Comparison of ENCODE assay signal across 1 cellular context in the genomic region with DNA sequence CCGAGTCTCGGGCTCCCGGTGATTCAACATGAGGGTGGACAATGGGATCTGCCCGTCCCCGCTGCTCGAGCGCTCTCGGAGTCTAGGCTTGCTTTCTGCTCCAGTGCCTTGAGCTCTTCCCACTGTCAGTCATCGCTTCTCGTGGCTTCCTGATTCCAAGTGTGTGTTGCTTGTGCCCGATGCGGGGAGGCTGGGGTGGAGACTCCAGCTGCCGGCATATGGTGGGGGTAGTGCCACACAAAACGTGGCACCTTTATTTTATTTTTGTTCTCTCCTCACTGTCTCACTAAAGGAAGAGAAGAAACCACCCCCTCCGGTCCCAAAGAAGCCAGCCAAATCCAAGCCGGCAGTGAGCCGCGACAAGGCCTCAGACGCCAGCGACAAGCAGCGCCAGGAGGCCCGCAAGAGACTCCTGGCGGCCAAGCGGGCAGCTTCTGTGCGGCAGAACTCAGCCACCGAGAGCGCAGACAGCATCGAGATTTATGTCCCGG.
TF ChIP-seq lines count a peak whose summit lies in the region.

No MANE protein-coding gene starts in this region.

TF ChIP-seq in HepG2, 621 proteins besides CTCF, POLR2A, EP300 and RAD21:
- TF ChIP-seq RBM22 (optimal IDR thresholded peaks at IDR 0.05; ENCODE audit: low read length) (peak; percentile 87), ZNF256 (CRISPR knock-in tag; conservative IDR thresholded peaks at IDR 0.05) (no peak)
TF ChIP-seq in HepG2: peak in this region for 1.
